ENCODE assay signal across 25 cellular contexts in the genomic region with DNA sequence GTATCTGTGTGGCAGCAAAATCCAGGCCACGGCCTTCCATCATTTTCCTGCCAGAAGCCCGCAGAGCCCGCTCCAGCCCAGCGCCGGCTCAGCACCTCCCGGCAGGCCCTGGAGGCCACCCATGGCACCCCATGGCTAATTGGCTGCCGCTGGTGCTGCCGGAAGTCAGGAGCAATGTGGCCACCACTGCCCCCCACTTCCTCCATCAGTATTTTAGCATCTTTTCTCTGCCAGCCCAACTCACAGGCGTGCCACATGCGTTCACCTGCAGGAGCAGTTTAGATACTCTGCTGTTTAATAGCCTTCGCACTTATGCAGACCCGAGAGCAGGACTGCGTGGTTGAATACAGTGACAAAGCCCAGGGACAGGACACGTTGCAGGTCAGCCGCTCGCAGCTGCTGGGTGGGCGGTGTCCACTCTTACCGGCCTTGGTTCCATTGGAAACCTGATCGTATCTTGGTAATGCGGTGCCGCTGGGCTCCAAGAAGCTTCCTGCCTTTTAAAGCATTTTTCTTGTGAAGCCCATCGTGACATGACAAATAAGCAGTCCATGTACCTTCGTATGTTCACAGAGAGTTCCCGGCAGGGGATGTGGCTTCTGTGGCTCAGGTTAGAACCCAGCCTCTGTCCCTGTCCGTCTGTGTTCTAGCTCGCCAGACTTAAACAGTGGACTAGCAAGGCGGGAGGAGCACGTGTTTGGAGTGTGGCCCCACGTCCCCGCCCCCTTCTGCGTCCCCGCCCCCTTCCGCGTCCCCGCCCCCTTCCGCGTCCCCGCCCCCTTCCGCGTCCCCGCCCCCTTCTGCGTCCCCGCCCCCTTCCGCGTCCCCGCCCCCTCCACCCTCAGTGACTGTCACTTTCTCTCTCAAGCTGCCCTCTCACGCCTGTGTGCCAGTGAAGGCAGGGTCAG.
A peak's percentile ranks its signal among the peaks of the same experiment; 100 is the strongest.
DNase-seq lines count a peak whose midpoint lies in the region; ATAC-seq and TF ChIP-seq lines count a peak whose summit lies in the region.
"Had no signal": no experiment of that assay in that cellular context is flagged by ENCODE, and none has a peak within 500 bp of the region (broad histone marks: within the 10 kb centered on the region; RNA-seq: fewer than 3 reads in every experiment).

No MANE protein-coding gene starts in this region.

- H3K9me3 Mint-ChIP-seq in type B pancreatic cell, result no peaks in the 10 kb centered on the region

- TF ChIP-seq CTCF in type B pancreatic cell (conservative IDR thresholded peaks at IDR 0.05), result no peak

- no peak for ATAC-seq in GM21423 (IDR thresholded peaks at IDR 0.05; ENCODE audit: unreplicated experiment)
- ATAC-seq: heart left ventricle; Panc1; psoas muscle; stimulated activated memory B cell treated with anti-CD40 and anti-IgM and Interleukin-4, amounts not matched to agents 10 μg/mL and 1 μg/mL and 100 μg/mL, for 72 hours; T-helper 17 cell had no signal

- H3K36me3 Mint-ChIP-seq in type B pancreatic cell, result no peaks in the 10 kb centered on the region
- H3K36me3 Mint-ChIP-seq: CD8-positive, alpha-beta memory T cell; stimulated activated memory B cell treated with anti-CD40 and anti-IgM and Interleukin-4, amounts not matched to agents 10 μg/mL and 1 μg/mL and 100 μg/mL, for 72 hours had no signal

- H3K4me3 Mint-ChIP-seq in type B pancreatic cell, result no peak overlapping the region
- H3K4me3 Mint-ChIP-seq: CD8-positive, alpha-beta memory T cell; neural crest cell; stimulated activated memory B cell treated with anti-CD40 and anti-IgM and Interleukin-4, amounts not matched to agents 10 μg/mL and 1 μg/mL and 100 μg/mL, for 72 hours; T-helper 17 cell had no signal

- H3K27me3 Mint-ChIP-seq in type B pancreatic cell, result peaks cover 27% of the 10 kb centered on the region
- H3K27me3 Mint-ChIP-seq: CD8-positive, alpha-beta memory T cell; stimulated activated memory B cell treated with anti-CD40 and anti-IgM and Interleukin-4, amounts not matched to agents 10 μg/mL and 1 μg/mL and 100 μg/mL, for 72 hours had no signal

- peaks cover 6% of the 10 kb centered on the region for H3K4me1 Mint-ChIP-seq in type B pancreatic cell (ENCODE audit: unreplicated experiment)
- H3K4me1 Mint-ChIP-seq: CD8-positive, alpha-beta memory T cell; stimulated activated memory B cell treated with anti-CD40 and anti-IgM and Interleukin-4, amounts not matched to agents 10 μg/mL and 1 μg/mL and 100 μg/mL, for 72 hours; T-helper 17 cell had no signal

- no peak overlapping the region for H3K27ac Mint-ChIP-seq in type B pancreatic cell
- H3K27ac Mint-ChIP-seq: CD8-positive, alpha-beta memory T cell; stimulated activated memory B cell treated with anti-CD40 and anti-IgM and Interleukin-4, amounts not matched to agents 10 μg/mL and 1 μg/mL and 100 μg/mL, for 72 hours; T-helper 17 cell had no signal

- peak; percentile 19 for DNase-seq in NCI-H82 (lab: John Stamatoyannopoulos, UW)
- no peak for DNase-seq in NCI-H82 treated with DMSO at 0.1 percent for 48 hours (lab: John Stamatoyannopoulos, UW; ENCODE audit: unreplicated experiment)
- peak; percentile 35 for DNase-seq in SW480 (ENCODE audit: low spot score)
- peak; percentile 57 for DNase-seq in iPS-NIHi7 (ENCODE audit: extremely low spot score)
- DNase-seq in type B pancreatic cell (ENCODE audit: extremely low spot score, unreplicated experiment), result peak; percentile 59
- DNase-seq in NCI-H774 (lab: John Stamatoyannopoulos, UW), result no peak
- DNase-seq in hypothalamus (lab: John Stamatoyannopoulos, UW), result no peak
- DNase-seq: activated CD4-positive, alpha-beta T cell treated with anti-CD3 and anti-CD28 coated beads, Interleukin-2, amount 50 U/mL, for 1 hour; activated naive CD4-positive, alpha-beta T cell treated with Interleukin-2 at 50 U/mL for 16 hours; activated T-cell treated with anti-CD3 and anti-CD28 coated beads for 4 hours; CD8-positive, alpha-beta memory T cell; DMS153; GDM1; HCEC 1CT; Karpas-422; NCI-H2029 treated with DMSO at 0.1 percent for 48 hours; NCI-H226; NK-92 treated with Interleukin-12 subunit alpha and Interleukin-12 subunit beta, amount 100 ng/mL, for 24 hours; psoas muscle; T-helper 17 cell had no signal

Comparison
In these comparisons a context has a peak if more than half of its experiments do, and no peak if none do; other contexts are left out.
1. DNase-seq: peak in NCI-H82 (single experiment), SW480 (single experiment), iPS-NIHi7 (single experiment) and type B pancreatic cell (single experiment); none in NCI-H82 treated with DMSO at 0.1 percent for 48 hours (single experiment), NCI-H774 (single experiment) and hypothalamus (0 of 51).